ENCODE assay signal across 8 cellular contexts in genomic region chr9:69758981-69759477, GRCh38. TPM values are rescaled to one million over a fixed set of nuclear protein-coding genes. Genes with fewer than 3 reads are reported as not detected.
DNase-seq lines count a peak whose midpoint lies in the region; ATAC-seq and TF ChIP-seq lines count a peak whose summit lies in the region.

No MANE protein-coding gene starts in this region.

- peak overlapping the region; percentile 95 for H3K27ac Mint-ChIP-seq in activated CD4-positive, alpha-beta T cell treated with anti-CD3 and anti-CD28 coated beads, Interleukin-2, amount 10 ng/mL, durations not matched to agents 7 days and 5 days
- peak overlapping the region; percentile 94 for H3K27ac Mint-ChIP-seq in activated naive CD8-positive, alpha-beta T cell

- no peaks in the 10 kb centered on the region for H3K9me3 ChIP-seq in spleen

- peak; percentile 1 for ATAC-seq in HG03432 (IDR thresholded peaks at IDR 0.05; ENCODE audit: unreplicated experiment)
- ATAC-seq in HG03025 (IDR thresholded peaks at IDR 0.05; ENCODE audit: low FRiP score, unreplicated experiment) = no peak

- peaks cover 33% of the 10 kb centered on the region for H3K36me3 Mint-ChIP-seq in activated CD4-positive, alpha-beta T cell treated with anti-CD3 and anti-CD28 coated beads, Interleukin-2, amount 10 ng/mL, durations not matched to agents 7 days and 5 days (ENCODE audit: low read depth)
- H3K36me3 Mint-ChIP-seq in activated naive CD8-positive, alpha-beta T cell = peaks cover 8% of the 10 kb centered on the region

- peaks cover 29% of the 10 kb centered on the region for H3K4me1 Mint-ChIP-seq in activated CD4-positive, alpha-beta T cell treated with anti-CD3 and anti-CD28 coated beads, Interleukin-2, amount 10 ng/mL, durations not matched to agents 7 days and 5 days
- peaks cover 35% of the 10 kb centered on the region for H3K4me1 Mint-ChIP-seq in activated naive CD8-positive, alpha-beta T cell (ENCODE audit: low read depth)

- intact Hi-C loops in spleen (cut with DNase I; ENCODE audit: low total_unique reads) = no loop called here

- H3K27me3 Mint-ChIP-seq in activated CD4-positive, alpha-beta T cell treated with anti-CD3 and anti-CD28 coated beads, Interleukin-2, amount 10 ng/mL, durations not matched to agents 7 days and 5 days = no peaks in the 10 kb centered on the region
- H3K27me3 Mint-ChIP-seq in activated naive CD8-positive, alpha-beta T cell = no peaks in the 10 kb centered on the region

- 0 to 1% (median 1%) methylated on average over 8 of the region's 8 CpGs for WGBS in spleen, 5 donors

- no peaks in the 10 kb centered on the region for H3K36me3 ChIP-seq in spleen

- peak overlapping the region; percentile 93 for H3K4me3 ChIP-seq in iPS-11a (ENCODE audit: low read depth, low read length)
- H3K4me3 ChIP-seq in spleen = peak overlapping the region; percentile 66 to 97 (median 78)

- peaks cover 11 to 53% (median 32%) of the 10 kb centered on the region in 6 donors for H3K4me1 ChIP-seq in spleen

- TF ChIP-seq POLR2A in spleen (IDR thresholded peaks at IDR 0.05) = no peak

- H3K9me3 Mint-ChIP-seq in activated CD4-positive, alpha-beta T cell treated with anti-CD3 and anti-CD28 coated beads, Interleukin-2, amount 10 ng/mL, durations not matched to agents 7 days and 5 days = no peaks in the 10 kb centered on the region
- H3K9me3 Mint-ChIP-seq in activated naive CD8-positive, alpha-beta T cell (ENCODE audit: low read depth) = no peaks in the 10 kb centered on the region

- POLR2A ChIA-PET in activated CD4-positive, alpha-beta T cell treated with anti-CD3 and anti-CD28 coated beads, Interleukin-2, amount 10 ng/mL, durations not matched to agents 7 days and 5 days (lab: Charles Lee) = interaction anchor here (0.7 kb wide), 1 partner anchor 108 kb away, joined by 8 read pairs; no protein-coding TSS in a partner anchor

- peak overlapping the region; percentile 92 to 100 (median 98) for H3K27ac ChIP-seq in spleen

- H3K4me3 Mint-ChIP-seq in activated CD4-positive, alpha-beta T cell treated with anti-CD3 and anti-CD28 coated beads, Interleukin-2, amount 10 ng/mL, durations not matched to agents 7 days and 5 days = peak overlapping the region; percentile 84
- H3K4me3 Mint-ChIP-seq in activated naive CD8-positive, alpha-beta T cell = peak overlapping the region; percentile 95

- no peaks in the 10 kb centered on the region for H3K27me3 ChIP-seq in spleen (replicated peaks in 1 of 7)

- CTCF ChIA-PET in activated CD4-positive, alpha-beta T cell treated with anti-CD3 and anti-CD28 coated beads, Interleukin-2, amount 10 ng/mL, durations not matched to agents 7 days and 5 days (lab: Charles Lee) = interaction anchor here (0.6 to 1.1 kb wide), 4 partner anchors 11 to 220 kb away, joined by 3 to 6 read pairs (median 3); no protein-coding TSS in a partner anchor

- TF ChIP-seq CTCF in spleen (IDR thresholded peaks at IDR 0.05 in 8 of 11, conservative IDR thresholded peaks at IDR 0.05 in 3 of 11) = no peak

- DNase-seq in activated CD4-positive, alpha-beta T cell treated with anti-CD3 and anti-CD28 coated beads, Interleukin-2, amount 10 ng/mL, durations not matched to agents 7 days and 5 days = no peak
- no peak for DNase-seq in activated CD4-positive, alpha-beta T cell treated with anti-CD3 and anti-CD28 coated beads, Interleukin-2, amount 50 U/mL, for 4 hours
- no peak for DNase-seq in spleen
- DNase-seq in HK-2 (ENCODE audit: unreplicated experiment) = no peak

RNA-seq across cellular contexts. Expression of gene PTAR1, which starts 0.8 kb away (rescaled TPM):
- 10 to 100 TPM; 55.6 to 62.3 TPM for total RNA-seq in activated CD4-positive, alpha-beta T cell treated with anti-CD3 and anti-CD28 coated beads, Interleukin-2, amount 10 ng/mL, durations not matched to agents 7 days and 5 days
- total RNA-seq in spleen = 100 to 1,000 TPM in 1 of 7 donors, 10 to 100 TPM in 6; 46.4 to 122 (median 59.2) TPM
- 1 to 10 TPM; 6.3 to 7.7 (median 6.5) TPM for polyA plus RNA-seq in spleen
